10 cellular contexts compared by ENCODE assay signal in the genomic region with DNA sequence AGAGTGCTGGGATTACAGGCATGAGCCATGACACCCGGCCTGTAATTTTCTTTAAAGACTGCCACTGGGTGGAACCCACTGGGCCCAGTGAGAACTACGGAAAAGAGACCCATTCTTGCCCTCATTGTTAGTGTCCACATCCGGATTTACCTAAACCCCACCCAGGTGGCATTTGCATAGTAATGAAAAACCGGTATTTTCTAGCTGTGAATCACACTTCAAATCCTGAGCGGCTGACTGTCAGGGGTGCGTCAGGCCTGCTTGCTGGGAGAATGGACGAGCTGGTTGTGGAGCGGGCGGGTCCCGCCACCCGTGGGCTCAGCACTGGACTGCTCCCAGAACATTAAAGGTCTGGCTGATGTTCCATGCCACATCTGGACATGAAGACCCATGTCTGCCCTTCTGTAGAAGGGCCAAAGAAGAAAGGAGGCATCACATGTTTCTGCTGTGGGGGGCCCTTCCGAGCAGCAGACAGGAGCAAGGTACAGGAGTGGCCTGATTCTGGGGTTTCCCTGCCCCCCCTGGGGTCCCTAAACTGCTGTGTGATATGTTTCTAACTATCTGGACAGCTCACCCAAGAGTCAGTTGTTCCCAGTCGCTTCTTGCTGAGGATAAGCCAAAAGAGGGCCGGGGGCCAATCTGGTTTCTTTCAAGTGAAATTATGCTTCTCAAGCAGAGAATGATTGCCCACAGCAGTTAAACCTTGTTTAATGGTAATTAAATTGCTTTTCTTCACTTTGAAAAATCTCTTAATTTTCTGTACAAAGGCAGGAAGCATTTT. TPM values are rescaled to one million over a fixed set of nuclear protein-coding genes. Genes with fewer than 3 reads are reported as not detected.
A peak's percentile ranks its signal among the peaks of the same experiment; 100 is the strongest.
DNase-seq lines count a peak whose midpoint lies in the region; ATAC-seq and TF ChIP-seq lines count a peak whose summit lies in the region.
"Had no signal": no experiment of that assay in that cellular context is flagged by ENCODE, and none has a peak within 500 bp of the region (broad histone marks: within the 10 kb centered on the region; RNA-seq: fewer than 3 reads in every experiment).

No MANE protein-coding gene starts in this region.

- no peaks in the 10 kb centered on the region for H3K4me1 ChIP-seq in thymus (ENCODE audit: control insufficient read depth, insufficient read depth, low read length)

- no peak; the same call in 1 of the 2 replicates for TF ChIP-seq RAD21 in Ishikawa (IDR thresholded peaks at IDR 0.05; ENCODE audit: low read depth)

- H3K36me3 ChIP-seq in kidney epithelial cell (ENCODE audit: control insufficient read depth, insufficient read depth, low read length) (no peaks in the 10 kb centered on the region), thymus (ENCODE audit: control insufficient read depth, insufficient read depth) (no peaks in the 10 kb centered on the region)

- CTCF ChIA-PET in MCF 10A (lab: Yijun Ruan, JAX): interaction anchor here (1.0 to 1.4 kb wide), 4 partner anchors 20 to 107 kb away, joined by 3 to 4 read pairs (median 4); no protein-coding TSS in a partner anchor

- ATAC-seq in HG02759 (IDR thresholded peaks at IDR 0.05; ENCODE audit: unreplicated experiment) (no peak), natural killer cell (no peak)

- 0 out of 2 replicates have a peak, but pooled peaks have one; percentile 34 for TF ChIP-seq EP300 in Ishikawa (IDR thresholded peaks at IDR 0.05; ENCODE audit: borderline replicate concordance)

- no peaks in the 10 kb centered on the region for H3K9me3 Mint-ChIP-seq in MCF 10A (ENCODE audit: unreplicated experiment)
- no peaks in the 10 kb centered on the region for H3K9me3 Mint-ChIP-seq in natural killer cell

- H3K27me3 ChIP-seq in kidney epithelial cell (ENCODE audit: control insufficient read depth, insufficient read depth, low read length) (no peaks in the 10 kb centered on the region), thymus (ENCODE audit: control insufficient read depth, insufficient read depth) (no peaks in the 10 kb centered on the region)

- POLR2A ChIA-PET in MCF 10A (lab: Yijun Ruan, JAX): interaction anchor here (0.7 to 4.4 kb wide), 29 partner anchors 8 to 228 kb away, joined by 3 to 35 read pairs (median 5); partner anchors contain the start of gene KIAA1217

- peak overlapping the region; percentile 58 for H3K27ac ChIP-seq in thymus (ENCODE audit: low read depth)

- H3K4me3 Mint-ChIP-seq in MCF 10A (ENCODE audit: unreplicated experiment) (peak overlapping the region; percentile 84), natural killer cell (no peak overlapping the region)

- H3K9me3 ChIP-seq in thymus (ENCODE audit: control insufficient read depth): no peaks in the 10 kb centered on the region

- peak overlapping the region; percentile 97 for H3K27ac Mint-ChIP-seq in MCF 10A (ENCODE audit: low read depth, unreplicated experiment)
- no peak overlapping the region for H3K27ac Mint-ChIP-seq in natural killer cell

- H3K4me1 Mint-ChIP-seq in MCF 10A (ENCODE audit: insufficient read depth, unreplicated experiment): peaks cover 42% of the 10 kb centered on the region
- no peaks in the 10 kb centered on the region for H3K4me1 Mint-ChIP-seq in natural killer cell

- DNase-seq in MCF 10A (ENCODE audit: unreplicated experiment) (peak; percentile 82), kidney epithelial cell (ENCODE audit: low read depth) (no peak), natural killer cell (no peak), LoVo (ENCODE audit: low spot score) (no peak)
- DNase-seq: activated CD4-positive, alpha-beta T cell treated with anti-CD3 and anti-CD28 coated beads, Interleukin-2, amount 50 U/mL, for 4 hours; activated naive CD4-positive, alpha-beta T cell treated with anti-CD3 and anti-CD28 coated beads, Interleukin-2, amount 50 U/mL, for 16 hours; NCI-H748 treated with DMSO at 0.1 percent for 48 hours had no signal

- TF ChIP-seq CTCF in MCF 10A (IDR thresholded peaks at IDR 0.05; ENCODE audit: unreplicated experiment) (no peak), kidney epithelial cell (IDR thresholded peaks at IDR 0.05; ENCODE audit: insufficient read depth, low read length, poor library complexity, severe bottlenecking) (no peak), natural killer cell (IDR thresholded peaks at IDR 0.05) (no peak)

- intact Hi-C loops in MCF 10A (cut with micrococcal nuclease): loop anchor here (5.0 to 10.0 kb wide), 4 partner anchors 37 to 817 kb away; no protein-coding TSS in a partner anchor
- intact Hi-C loops in natural killer cell (cut with micrococcal nuclease): no loop called here

- H3K27me3 Mint-ChIP-seq in MCF 10A (ENCODE audit: insufficient read depth, unreplicated experiment) (no peaks in the 10 kb centered on the region), natural killer cell (ENCODE audit: low read depth in 2 of 2) (peaks cover 0 to 2% of the 10 kb centered on the region in 2 donors)

- H3K36me3 Mint-ChIP-seq in MCF 10A (ENCODE audit: insufficient read depth, unreplicated experiment) (peaks cover 6% of the 10 kb centered on the region), natural killer cell (no peaks in the 10 kb centered on the region)

- 87% methylated on average over 14 of the region's 14 CpGs for WGBS in thymus

- TSS peak; percentile 98 for BruUV-seq in MCF 10A (replicated peaks; lab: Mats Ljungman, UMichigan)

- peak overlapping the region; percentile 12 for H3K4me3 ChIP-seq in kidney epithelial cell (ENCODE audit: low read depth, low read length)
- no peak overlapping the region for H3K4me3 ChIP-seq in thymus (ENCODE audit: low read length)

TF ChIP-seq in Ishikawa, 13 proteins besides CTCF, POLR2A, EP300 and RAD21:
- TF ChIP-seq ZBTB7A (IDR thresholded peaks at IDR 0.05; ENCODE audit: low read depth) (no peak), TEAD4 (IDR thresholded peaks at IDR 0.05) (peak; percentile 40; the same call in 1 of the 2 replicates), CEBPB (IDR thresholded peaks at IDR 0.05) (no peak), FOXM1 (IDR thresholded peaks at IDR 0.05; ENCODE audit: borderline replicate concordance, low read depth) (peak; percentile 21; the same call in 1 of the 2 replicates), EGR1 (IDR thresholded peaks at IDR 0.05) (no peak)
- TF ChIP-seq, protein P1, sequence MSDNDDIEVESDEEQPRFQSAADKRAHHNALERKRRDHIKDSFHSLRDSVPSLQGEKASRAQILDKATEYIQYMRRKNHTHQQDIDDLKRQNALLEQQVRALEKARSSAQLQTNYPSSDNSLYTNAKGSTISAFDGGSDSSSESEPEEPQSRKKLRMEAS (IDR thresholded peaks at IDR 0.05): peak; percentile 51

RNA-seq across cellular contexts. Expression of gene KIAA1217, which starts 46.4 kb away (rescaled TPM):
- total RNA-seq in MCF 10A (2022) (48.3 and 48.7 TPM in 2 replicates), kidney epithelial cell (18.9 and 21.5 TPM in 2 replicates), natural killer cell (not detected)
- polyA plus RNA-seq in thymus: 30.5 TPM

Comparison
In these comparisons a context has a peak if more than half of its experiments do, and no peak if none do; other contexts are left out.
1. RNA of gene KIAA1217, which starts 46.4 kb away (total RNA-seq): 48.3 to 48.7 TPM in MCF 10A and 18.9 to 21.5 TPM in kidney epithelial cell; not detected in natural killer cell; every median in the first group is over 10 times any median in the second.